8 cellular contexts compared by ENCODE assay signal in genomic region chr7:42911482-42912447, GRCh38. TPM values are rescaled to one million over a fixed set of nuclear protein-coding genes. Genes with fewer than 3 reads are reported as not detected.
DNase-seq lines count a peak whose midpoint lies in the region; ATAC-seq and TF ChIP-seq lines count a peak whose summit lies in the region.

TSS of gene C7orf25 (minus strand) at chr7:42912070. CDS start at chr7:42910900, 1,170 bp downstream.

- WGBS in liver: under 1% methylated on average over 94 of the region's 94 CpGs

- H3K27ac ChIP-seq in liver (ENCODE audit: low read depth in 1 of 2, low read length in 2 of 2): peak within 1 kb of the TSS; percentile 62 to 70

- DNase-seq in C1 segment of cervical spinal cord (lab: John Stamatoyannopoulos, UW): peak; percentile 67 to 97 (median 95)
- DNase-seq in NCI-H748 (lab: John Stamatoyannopoulos, UW; ENCODE audit: unreplicated experiment): peak; percentile 97
- DNase-seq in activated CD4-positive, alpha-beta T cell treated with anti-CD3 and anti-CD28 coated beads, Interleukin-2, amount 50 U/mL, for 4 hours: peak; percentile 93 to 95
- DNase-seq in dermis blood vessel endothelial cell: peak; percentile 97
- DNase-seq in stimulated activated CD4-positive, alpha-beta T cell treated with anti-CD3 and anti-CD28 coated beads, Interleukin-4, amount 100 ng/mL, for 24 hours: peak; percentile 96

- H3K9ac ChIP-seq in liver (ENCODE audit: low read depth in 1 of 2, low read length in 2 of 2): peak within 1 kb of the TSS; percentile 85 to 94

- no peak for TF ChIP-seq CTCF in liver (IDR thresholded peaks at IDR 0.05; ENCODE audit: low read depth, low read length, missing input control)

- ATAC-seq in GM19395 (IDR thresholded peaks at IDR 0.05; ENCODE audit: unreplicated experiment) (peak; percentile 90), HG03558 (IDR thresholded peaks at IDR 0.05; ENCODE audit: extremely low read depth, unreplicated experiment) (peak; percentile 92)

- H3K27me3 ChIP-seq in liver (ENCODE audit: control insufficient read depth in 4 of 4, insufficient read depth in 4 of 4, low read length in 3 of 4): no peaks in the 10 kb centered on the region

- peaks cover 0 to 19% (median 8%) of the 10 kb centered on the region in 4 donors for H3K36me3 ChIP-seq in liver (ENCODE audit: control insufficient read depth in 4 of 4, insufficient read depth in 3 of 4, low read depth in 1 of 4, low read length in 3 of 4)

- H3K4me3 ChIP-seq in liver (ENCODE audit: low read depth in 1 of 3, low read length in 3 of 3): peak within 1 kb of the TSS; percentile 79 to 91 (median 87)

- H3K9me3 ChIP-seq in liver (ENCODE audit: control insufficient read depth in 4 of 4, low read length in 3 of 4): no peaks in the 10 kb centered on the region

- H3K4me1 ChIP-seq in liver (ENCODE audit: control insufficient read depth in 4 of 4, insufficient read depth in 4 of 4, low read length in 3 of 4): peaks cover 2 to 48% (median 39%) of the 10 kb centered on the region in 4 donors

- TF ChIP-seq RAD21 in liver (IDR thresholded peaks at IDR 0.05): peak in 1 of 2 donors; percentile 27

TF ChIP-seq in liver, 16 proteins besides CTCF, POLR2A, EP300 and RAD21:
- no peak for TF ChIP-seq JUND (IDR thresholded peaks at IDR 0.05)
- no peak for TF ChIP-seq ZBTB33 (IDR thresholded peaks at IDR 0.05)
- no peak for TF ChIP-seq ATF3 (IDR thresholded peaks at IDR 0.05)
- TF ChIP-seq HNF4A (conservative IDR thresholded peaks at IDR 0.05): no peak
- TF ChIP-seq EGR1 (IDR thresholded peaks at IDR 0.05; ENCODE audit: low read depth in 2 of 2): no peak
- no peak for TF ChIP-seq REST (IDR thresholded peaks at IDR 0.05)
- TF ChIP-seq TAF1 (conservative IDR thresholded peaks at IDR 0.05): no peak
- peak; percentile 100 for TF ChIP-seq YY1 (IDR thresholded peaks at IDR 0.05)
- no peak for TF ChIP-seq NR2F2 (IDR thresholded peaks at IDR 0.05)
- peak in 1 of 2 donors; percentile 72 for TF ChIP-seq GABPA (IDR thresholded peaks at IDR 0.05 in 1 of 2, conservative IDR thresholded peaks at IDR 0.05 in 1 of 2)
- no peak for TF ChIP-seq HNF4G (IDR thresholded peaks at IDR 0.05)
- peak in 1 of 2 donors; percentile 22 for TF ChIP-seq RXRA (IDR thresholded peaks at IDR 0.05)
- TF ChIP-seq SP1 (IDR thresholded peaks at IDR 0.05): peak; percentile 37
- no peak for TF ChIP-seq FOXA1 (IDR thresholded peaks at IDR 0.05)
- TF ChIP-seq FOXA2 (IDR thresholded peaks at IDR 0.05): no peak
- TF ChIP-seq MAX (IDR thresholded peaks at IDR 0.05): no peak

RNA-seq across cellular contexts. Expression of gene C7orf25, which starts in this region (rescaled TPM):
- total RNA-seq in dermis blood vessel endothelial cell (5.4 and 8.0 TPM in 2 replicates), liver (1 to 10 TPM; 1.4 to 7.4 TPM)
- 1 to 10 TPM in 1 of 2 donors, under 1 TPM in 1; 0.88 to 2.9 TPM for polyA plus RNA-seq in liver

Comparison
In these comparisons a context has a peak if more than half of its experiments do, and no peak if none do; other contexts are left out.
1. Peak in every context shown above with its lines: DNase-seq, ATAC-seq, H3K4me3 ChIP-seq and H3K27ac ChIP-seq.